12 cellular contexts compared by ENCODE assay signal in genomic region chr9:72193478-72193881, GRCh38. TPM values are rescaled to one million over a fixed set of nuclear protein-coding genes. Genes with fewer than 3 reads are reported as not detected.
A peak's percentile ranks its signal among the peaks of the same experiment; 100 is the strongest.
DNase-seq lines count a peak whose midpoint lies in the region; ATAC-seq, FAIRE-seq and TF ChIP-seq lines count a peak whose summit lies in the region.
"Had no signal": no experiment of that assay in that cellular context is flagged by ENCODE, and none has a peak within 500 bp of the region (broad histone marks: within the 10 kb centered on the region; RNA-seq: fewer than 3 reads in every experiment).

No MANE protein-coding gene starts in this region.

- no peaks in the 10 kb centered on the region for H3K36me3 Mint-ChIP-seq in T-helper 17 cell (ENCODE audit: low read depth)

- ATAC-seq in GM18867 (IDR thresholded peaks at IDR 0.05; ENCODE audit: unreplicated experiment) (peak; percentile 98), GM21576 (IDR thresholded peaks at IDR 0.05; ENCODE audit: unreplicated experiment) (peak; percentile 74), HG03103 (IDR thresholded peaks at IDR 0.05; ENCODE audit: low read depth, unreplicated experiment) (peak; percentile 76), GM12878 (peak; percentile 98), T-helper 17 cell (no peak)

- TF ChIP-seq CTCF in GM12878 (IDR thresholded peaks at IDR 0.05 in 2 of 3, conservative IDR thresholded peaks at IDR 0.05 in 1 of 3; ENCODE audit: control insufficient read depth in 2 of 3, extremely low read depth in 1 of 3, insufficient read depth in 1 of 3, low read depth in 3 of 3, low read length in 3 of 3) (no peak), GM13976 (IDR thresholded peaks at IDR 0.05; ENCODE audit: borderline replicate concordance, control extremely low read depth, extremely low read depth, insufficient read depth, missing control alignments) (no peak), WERI-Rb-1 (IDR thresholded peaks at IDR 0.05; ENCODE audit: low read depth, low read length) (no peak)

- no peaks in the 10 kb centered on the region for H3K9me3 ChIP-seq in GM12878 (replicated peaks; ENCODE audit: control insufficient read depth, insufficient read depth, low read length)
- no peaks in the 10 kb centered on the region for H3K9me3 ChIP-seq in T-helper 17 cell (ENCODE audit: control insufficient read depth, low read length, poor library complexity, severe bottlenecking)
- no peaks in the 10 kb centered on the region for H3K9me3 ChIP-seq in WERI-Rb-1 (ENCODE audit: severe bottlenecking)

- no peaks in the 10 kb centered on the region for H3K4me1 Mint-ChIP-seq in T-helper 17 cell

- no peak for DNase-seq in GM12878 (ENCODE audit: low read depth, low spot score)
- no peak for DNase-seq in GM13976 (ENCODE audit: low spot score)
- no peak for DNase-seq in T-helper 17 cell
- no peak for DNase-seq in WERI-Rb-1
- no peak for DNase-seq in NCI-H2196 treated with DMSO at 0.1 percent for 48 hours (lab: John Stamatoyannopoulos, UW; ENCODE audit: unreplicated experiment)
- DNase-seq: NCI-H748 treated with DMSO at 0.1 percent for 48 hours, T-helper 2 cell had no signal

- TF ChIP-seq POLR2A in GM12878 (IDR thresholded peaks at IDR 0.05; ENCODE audit: low read depth, low read length), result no peak

- SMC1A ChIA-PET in GM12878 (lab: Charles Lee; ENCODE audit: uncharacterized antibody, unreplicated experiment), result interaction anchor here (0.7 to 5.2 kb wide), 11 partner anchors 10 to 154 kb away, joined by 3 to 42 read pairs (median 5); no protein-coding TSS in a partner anchor

- H3K4me3 Mint-ChIP-seq in T-helper 17 cell, result no peak overlapping the region

- 23% methylated on average over 5 of the region's 5 CpGs for WGBS in GM12878 (ENCODE audit: insufficient coverage, insufficient replicate concordance, low lambda C conversion rate, missing lambda C conversion rate)

- in situ Hi-C loops in GM12878 (cut with MboI), result no loop called here
- in situ Hi-C loops in GM13976 (cut with MboI; ENCODE audit: low sequenced_read_pairs, unreplicated experiment), result no loop called here

- POLR2A ChIA-PET in GM12878 (lab: Charles Lee), result interaction anchor here (0.8 to 1.8 kb wide), 3 partner anchors 11 to 39 kb away, joined by 3 to 7 read pairs (median 3); no protein-coding TSS in a partner anchor

- H4K20me1 ChIP-seq in GM12878 (ENCODE audit: control insufficient read depth, insufficient read depth), result no peaks in the 10 kb centered on the region

- no peak for TF ChIP-seq RAD21 in GM12878 (IDR thresholded peaks at IDR 0.05; ENCODE audit: insufficient read depth, low read depth, low read length)

- H3K79me2 ChIP-seq in GM12878 (ENCODE audit: control insufficient read depth, insufficient read depth, low read length), result no peaks in the 10 kb centered on the region
- H3K79me2 ChIP-seq: parathyroid adenoma had no signal

- no peaks in the 10 kb centered on the region; the same call in 1 of the 2 replicates for H3K4me1 ChIP-seq in GM12878 (ENCODE audit: control insufficient read depth, insufficient read depth, low read length)
- H3K4me1 ChIP-seq: parathyroid adenoma had no signal

- H3K27me3 Mint-ChIP-seq in T-helper 17 cell, result peaks cover 25% of the 10 kb centered on the region

- H3K27ac Mint-ChIP-seq in T-helper 17 cell, result no peak overlapping the region

- no peak overlapping the region for H3K4me3 ChIP-seq in GM12878
- H3K4me3 ChIP-seq in WERI-Rb-1 (ENCODE audit: low read depth, low read length), result no peak overlapping the region

- no peak overlapping the region for H3K27ac ChIP-seq in GM12878 (ENCODE audit: control insufficient read depth, insufficient read depth)
- no peak overlapping the region for H3K27ac ChIP-seq in WERI-Rb-1
- H3K27ac ChIP-seq: parathyroid adenoma had no signal

- CTCF ChIA-PET in GM12878 (lab: Yijun Ruan, JAX), result interaction anchor here (1.0 to 4.6 kb wide), 8 partner anchors 10 to 155 kb away, joined by 3 to 42 read pairs (median 5); no protein-coding TSS in a partner anchor

- H3K27me3 ChIP-seq in GM12878 (replicated peaks in 1 of 2; ENCODE audit: control insufficient read depth in 2 of 2, insufficient read depth in 2 of 2, low read length in 1 of 2) (no peaks in the 10 kb centered on the region), WERI-Rb-1 (ENCODE audit: insufficient read depth, low read depth, severe bottlenecking) (no peaks in the 10 kb centered on the region)

- no peak overlapping the region for H3K9ac ChIP-seq in GM12878 (ENCODE audit: control insufficient read depth, insufficient read depth, low read length)
- H3K9ac ChIP-seq: parathyroid adenoma had no signal

- no peak overlapping the region for H2AFZ ChIP-seq in GM12878 (ENCODE audit: control insufficient read depth, low read depth, low read length)
- H2AFZ ChIP-seq: parathyroid adenoma had no signal

- H3K4me2 ChIP-seq in GM12878 (ENCODE audit: control insufficient read depth, insufficient read depth), result 0 out of 2 replicates have a peak overlapping the region, but pooled peaks have one; percentile 17

- RAD21 ChIA-PET in GM12878 (lab: Charles Lee; ENCODE audit: unreplicated experiment), result interaction anchor here (0.7 to 3.0 kb wide), 9 partner anchors 9 to 154 kb away, joined by 3 to 21 read pairs (median 6); no protein-coding TSS in a partner anchor

- BruUV-seq in GM12878 (replicated peaks; lab: Mats Ljungman, UMichigan), result no TSS peak

- no peak for TF ChIP-seq EP300 in GM12878 (IDR thresholded peaks at IDR 0.05; ENCODE audit: borderline replicate concordance in 1 of 2, control insufficient read depth in 1 of 2, low read depth in 2 of 2, low read length in 2 of 2)

- intact Hi-C loops in GM12878 (cut with micrococcal nuclease; ENCODE audit: unreplicated experiment), result loop anchor here (1.0 to 5.0 kb wide), 2 partner anchors 154 to 281 kb away; partner anchors contain the start of genes ABHD17B and C9orf85

- peak; percentile 79 for FAIRE-seq in GM12878 (lab: Jason Lieb, UNC)

- H3K36me3 ChIP-seq in GM12878 (ENCODE audit: control insufficient read depth in 2 of 2, insufficient read depth in 2 of 2, low read length in 1 of 2) (no peaks in the 10 kb centered on the region), WERI-Rb-1 (no peaks in the 10 kb centered on the region)

TF ChIP-seq in GM12878, 131 proteins besides CTCF, POLR2A, EP300 and RAD21 (continues in another document):
- no peak for TF ChIP-seq NR2C2 (IDR thresholded peaks at IDR 0.05; ENCODE audit: borderline replicate concordance, control insufficient read depth, insufficient read length, low read depth)
- no peak for TF ChIP-seq ZBTB11 (CRISPR knock-in tag; IDR thresholded peaks at IDR 0.05)
- no peak for TF ChIP-seq ZNF274 (IDR thresholded peaks at IDR 0.05; ENCODE audit: insufficient read depth, insufficient read length)
- TF ChIP-seq BCL3 (IDR thresholded peaks at IDR 0.05; ENCODE audit: borderline replicate concordance, insufficient read depth, low read depth, low read length, poor library complexity, severe bottlenecking), result no peak
- no peak for TF ChIP-seq SMAD5 (IDR thresholded peaks at IDR 0.05; ENCODE audit: low read depth)
- no peak for TF ChIP-seq HCFC1 (IDR thresholded peaks at IDR 0.05; ENCODE audit: low read length)

RNA-seq across cellular contexts. Expression of gene GDA, which starts 44.2 kb away (rescaled TPM):
- total RNA-seq in GM12878 (2013; cell fraction: nucleolus; rRNA removed), result 0.51 and 0.63 TPM in 2 replicates
- 0.56 and 0.87 TPM in 2 replicates for total RNA-seq in GM12878 (2014; rRNA removed)
- total RNA-seq in GM12878 (2014; rRNA removed; fragmentation: Illumina TruSeq; extraction: Trizol), result 0.28 and 0.45 TPM in 2 replicates
- total RNA-seq in GM12878 (2021), result 0.27 and 0.72 TPM in 2 replicates
- polyA plus RNA-seq in GM12878 (2011; ENCODE audit: low read depth), result not detected
- polyA plus RNA-seq in GM12878 (2011; rRNA removed), result 17.9 and 27.2 TPM in 2 replicates
- polyA plus RNA-seq in GM12878 (2011; cell fraction: cytosol; rRNA removed), result 4.4 and 5.6 TPM in 2 replicates
- polyA plus RNA-seq in GM12878 (2011; cell fraction: nucleus; rRNA removed), result 12.1 and 12.9 TPM in 2 replicates
- 0.07 TPM in 1 of 2 replicates, not detected in the other for polyA plus RNA-seq in GM12878 (2012)
- polyA plus RNA-seq in GM12878 (2014; fragmentation: Illumina TruSeq; extraction: Trizol), result 0.47 and 1.4 TPM in 2 replicates
- polyA plus RNA-seq in GM12878 (2014; fragmentation: Nextera tagmentation; extraction: Ambion mirVana), result under 1 TPM; 0.23 to 0.49 TPM
- 0.19 and 0.20 TPM in 2 replicates for polyA plus RNA-seq in GM12878 (2014; rRNA removed)
- polyA plus RNA-seq in GM12878 (2016; fragmentation: Nextera tagmentation; extraction: Ambion mirVana), result not detected
- polyA minus RNA-seq in GM12878 (2011; rRNA and poly(A)+ RNA removed), result 8.1 and 10.0 TPM in 2 replicates
- 5.9 and 7.8 TPM in 2 replicates for polyA minus RNA-seq in GM12878 (2011; cell fraction: cytosol; rRNA and poly(A)+ RNA removed)
- polyA minus RNA-seq in GM12878 (2011; cell fraction: nucleus; rRNA and poly(A)+ RNA removed), result 5.1 and 5.3 TPM in 2 replicates
- not detected for total RNA-seq in T-helper 17 cell
- total RNA-seq: fibroblast of lung had no signal
- polyA plus RNA-seq: fibroblast of lung had no signal
